Comparison of ENCODE assay signal across 23 cellular contexts in the genomic region with DNA sequence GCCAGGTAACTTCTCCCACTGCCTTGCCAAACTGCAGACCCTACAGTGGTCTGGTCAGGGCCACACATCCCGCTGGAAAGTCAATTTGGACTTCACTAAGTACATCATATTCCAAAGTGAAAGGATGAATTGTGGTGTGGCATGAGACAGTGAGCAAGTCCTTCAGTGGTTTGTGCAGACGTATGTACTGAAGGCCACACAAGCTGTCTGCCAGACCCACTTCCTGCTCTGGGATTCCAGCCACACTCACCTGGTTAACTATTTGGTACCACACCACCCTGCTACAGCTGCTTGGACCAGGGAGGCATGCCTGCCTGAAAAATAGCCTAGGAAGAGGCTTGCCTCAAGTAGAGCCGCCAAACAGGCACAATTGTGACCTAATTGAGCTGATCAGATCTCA.
DNase-seq lines count a peak whose midpoint lies in the region; ATAC-seq and TF ChIP-seq lines count a peak whose summit lies in the region.
"Had no signal": no experiment of that assay in that cellular context is flagged by ENCODE, and none has a peak within 500 bp of the region (broad histone marks: within the 10 kb centered on the region; RNA-seq: fewer than 3 reads in every experiment).

No MANE protein-coding gene starts in this region.

- no peaks in the 10 kb centered on the region for H3K9me3 Mint-ChIP-seq in activated CD4-positive, alpha-beta memory T cell treated with anti-CD3 and anti-CD28 coated beads for 36 hours
- H3K9me3 Mint-ChIP-seq: memory B cell; stimulated activated naive B cell treated with anti-CD40 and anti-IgM and Interleukin-4, amounts not matched to agents 10 μg/mL and 1 μg/mL and 100 μg/mL, for 72 hours; T-helper 2 cell treated with Interferon-gamma antibody and Interleukin-4, amounts not matched to agents 5 μg/mL and 100 μg/mL, for 36 hours had no signal

- H3K27me3 Mint-ChIP-seq in activated CD4-positive, alpha-beta memory T cell treated with anti-CD3 and anti-CD28 coated beads for 36 hours, result no peaks in the 10 kb centered on the region
- H3K27me3 Mint-ChIP-seq: stimulated activated naive B cell treated with anti-CD40 and anti-IgM and Interleukin-4, amounts not matched to agents 10 μg/mL and 1 μg/mL and 100 μg/mL, for 72 hours had no signal

- peak; percentile 20 for ATAC-seq in mucosa of descending colon
- ATAC-seq: K562; stimulated activated naive B cell treated with anti-CD40 and anti-IgM and Interleukin-4, amounts not matched to agents 10 μg/mL and 1 μg/mL and 100 μg/mL, for 72 hours had no signal

- H3K9me3 ChIP-seq in mucosa of descending colon, result no peaks in the 10 kb centered on the region
- H3K9me3 ChIP-seq: neutrophil, suprapubic skin, uterus had no signal

- H3K27ac Mint-ChIP-seq in activated CD4-positive, alpha-beta memory T cell treated with anti-CD3 and anti-CD28 coated beads for 36 hours, result no peak overlapping the region
- H3K27ac Mint-ChIP-seq: memory B cell; stimulated activated naive B cell treated with anti-CD40 and anti-IgM and Interleukin-4, amounts not matched to agents 10 μg/mL and 1 μg/mL and 100 μg/mL, for 72 hours; T-helper 2 cell treated with Interferon-gamma antibody and Interleukin-4, amounts not matched to agents 5 μg/mL and 100 μg/mL, for 36 hours had no signal

- no peak overlapping the region for H3K4me3 ChIP-seq in astrocyte of the cerebellum (ENCODE audit: low read depth, low read length)
- no peak overlapping the region for H3K4me3 ChIP-seq in mucosa of descending colon
- H3K4me3 ChIP-seq: K562, suprapubic skin, uterus had no signal

- H3K4me1 ChIP-seq in mucosa of descending colon (ENCODE audit: low read depth), result no peaks in the 10 kb centered on the region
- H3K4me1 ChIP-seq: uterus had no signal

- H3K36me3 Mint-ChIP-seq in activated CD4-positive, alpha-beta memory T cell treated with anti-CD3 and anti-CD28 coated beads for 36 hours, result no peaks in the 10 kb centered on the region
- H3K36me3 Mint-ChIP-seq: memory B cell; stimulated activated naive B cell treated with anti-CD40 and anti-IgM and Interleukin-4, amounts not matched to agents 10 μg/mL and 1 μg/mL and 100 μg/mL, for 72 hours had no signal

- H3K4me3 Mint-ChIP-seq in activated CD4-positive, alpha-beta memory T cell treated with anti-CD3 and anti-CD28 coated beads for 36 hours, result no peak overlapping the region
- H3K4me3 Mint-ChIP-seq: memory B cell; stimulated activated naive B cell treated with anti-CD40 and anti-IgM and Interleukin-4, amounts not matched to agents 10 μg/mL and 1 μg/mL and 100 μg/mL, for 72 hours; T-helper 2 cell treated with Interferon-gamma antibody and Interleukin-4, amounts not matched to agents 5 μg/mL and 100 μg/mL, for 36 hours had no signal

- POLR2A ChIA-PET in activated CD4-positive, alpha-beta memory T cell treated with anti-CD3 and anti-CD28 coated beads for 36 hours (lab: Charles Lee), result no interaction called here

- intact Hi-C loops in mucosa of descending colon (cut with DNase I, micrococcal nuclease), result no loop called here
- intact Hi-C loops in activated CD4-positive, alpha-beta memory T cell treated with anti-CD3 and anti-CD28 coated beads for 36 hours (cut with micrococcal nuclease), result no loop called here

- peak; percentile 31 for DNase-seq in DMS153 (lab: John Stamatoyannopoulos, UW)
- peak; percentile 72 for DNase-seq in HT1080 (ENCODE audit: low read depth)
- DNase-seq in astrocyte of the cerebellum (ENCODE audit: low read depth), result peak; percentile 33
- DNase-seq in mucosa of descending colon, result no peak
- no peak for DNase-seq in occipital lobe (lab: John Stamatoyannopoulos, UW)
- no peak for DNase-seq in activated CD4-positive, alpha-beta memory T cell treated with anti-CD3 and anti-CD28 coated beads for 36 hours
- DNase-seq in Kasumi-1 (lab: John Stamatoyannopoulos, UW), result no peak
- DNase-seq: activated CD4-positive, alpha-beta T cell treated with anti-CD3 and anti-CD28 coated beads, Interleukin-2, amount 50 U/mL, for 1 hour; activated naive CD4-positive, alpha-beta T cell treated with anti-CD3 and anti-CD28 coated beads, Interleukin-2, amount 50 U/mL, for 16 hours; amygdala; caudate nucleus; dermis blood vessel endothelial cell; kidney; NCI-H1417 treated with DMSO at 0.1 percent for 48 hours; stimulated activated CD4-positive, alpha-beta T cell treated with anti-CD3 and anti-CD28 coated beads, Interleukin-2, amount 100 ng/mL, for 48 hours; stimulated activated naive B cell treated with anti-CD40 and anti-IgM and Interleukin-4, amounts not matched to agents 10 μg/mL and 1 μg/mL and 100 μg/mL, for 72 hours; uterus; WERI-Rb-1 had no signal

- TF ChIP-seq CTCF in astrocyte of the cerebellum (IDR thresholded peaks at IDR 0.05; ENCODE audit: low read depth, low read length, missing control alignments) (no peak), mucosa of descending colon (IDR thresholded peaks at IDR 0.05) (no peak)

- no peaks in the 10 kb centered on the region for H3K4me1 Mint-ChIP-seq in activated CD4-positive, alpha-beta memory T cell treated with anti-CD3 and anti-CD28 coated beads for 36 hours (ENCODE audit: low read depth)
- H3K4me1 Mint-ChIP-seq: memory B cell; stimulated activated naive B cell treated with anti-CD40 and anti-IgM and Interleukin-4, amounts not matched to agents 10 μg/mL and 1 μg/mL and 100 μg/mL, for 72 hours had no signal

- CTCF ChIA-PET in activated CD4-positive, alpha-beta memory T cell treated with anti-CD3 and anti-CD28 coated beads for 36 hours (lab: Charles Lee), result no interaction called here

- H3K36me3 ChIP-seq in mucosa of descending colon (ENCODE audit: low read depth), result no peaks in the 10 kb centered on the region
- H3K36me3 ChIP-seq: neutrophil, suprapubic skin, uterus, WERI-Rb-1 had no signal

- in situ Hi-C loops in astrocyte of the cerebellum (cut with HindIII; ENCODE audit: low sequenced_read_pairs), result loop anchor here (10.0 kb wide), 1 partner anchor 317 kb away; no protein-coding TSS in a partner anchor

Comparison
In these comparisons a context has a peak if more than half of its experiments do, and no peak if none do; other contexts are left out.
1. DNase-seq: peak in DMS153 (single experiment), HT1080 (single experiment) and astrocyte of the cerebellum (single experiment); none in mucosa of descending colon (0 of 3), occipital lobe (single experiment), activated CD4-positive, alpha-beta memory T cell treated with anti-CD3 and anti-CD28 coated beads for 36 hours (single experiment) and Kasumi-1 (0 of 2).